8 cellular contexts compared by ENCODE assay signal in genomic region chr4:148216866-148217814, GRCh38.
DNase-seq lines count a peak whose midpoint lies in the region; ATAC-seq lines count a peak whose summit lies in the region.

No MANE protein-coding gene starts in this region.

- H3K27me3 ChIP-seq in skeletal muscle satellite cell (ENCODE audit: control insufficient read depth, insufficient read depth, low read length), result no peaks in the 10 kb centered on the region

- H3K4me3 ChIP-seq in skeletal muscle satellite cell (ENCODE audit: low read length), result no peak overlapping the region

- H3K4me1 Mint-ChIP-seq in central memory CD8-positive, alpha-beta T cell, result peaks cover 21% of the 10 kb centered on the region

- peak overlapping the region; percentile 68 for H3K4me3 Mint-ChIP-seq in central memory CD8-positive, alpha-beta T cell

- no peaks in the 10 kb centered on the region for H3K27me3 Mint-ChIP-seq in central memory CD8-positive, alpha-beta T cell

- peak; percentile 75 for DNase-seq in G401 (ENCODE audit: low spot score)
- no peak for DNase-seq in central memory CD8-positive, alpha-beta T cell (ENCODE audit: low spot score in 2 of 2)
- DNase-seq in globus pallidus (ENCODE audit: low spot score), result no peak
- DNase-seq in NCI-H446 (lab: John Stamatoyannopoulos, UW), result no peak
- no peak for DNase-seq in NCI-H146 (lab: John Stamatoyannopoulos, UW)

- peak overlapping the region; percentile 92 for H3K27ac Mint-ChIP-seq in central memory CD8-positive, alpha-beta T cell (ENCODE audit: low read depth)

- no peak overlapping the region for H3K9ac ChIP-seq in skeletal muscle satellite cell (ENCODE audit: low read depth, low read length)

- no peaks in the 10 kb centered on the region for H3K9me3 ChIP-seq in skeletal muscle satellite cell (replicated peaks; ENCODE audit: low read length)

- no peaks in the 10 kb centered on the region for H3K36me3 ChIP-seq in skeletal muscle satellite cell (ENCODE audit: insufficient read depth, low read length)

- peak; percentile 90 for ATAC-seq in GM19468 (IDR thresholded peaks at IDR 0.05; ENCODE audit: extremely low read depth, unreplicated experiment)
- peak; percentile 83 for ATAC-seq in HG03558 (IDR thresholded peaks at IDR 0.05; ENCODE audit: extremely low read depth, unreplicated experiment)
- ATAC-seq in central memory CD8-positive, alpha-beta T cell (replicated peaks; ENCODE audit: extremely low read depth, poor library complexity, severe bottlenecking), result peak; percentile 82

- H3K36me3 Mint-ChIP-seq in central memory CD8-positive, alpha-beta T cell (ENCODE audit: insufficient read depth), result no peaks in the 10 kb centered on the region

- H3K9me3 Mint-ChIP-seq in central memory CD8-positive, alpha-beta T cell, result no peaks in the 10 kb centered on the region

- peak overlapping the region; percentile 55 for H3K4me2 ChIP-seq in skeletal muscle satellite cell (ENCODE audit: low read length)

- H3K4me1 ChIP-seq in skeletal muscle satellite cell (ENCODE audit: control insufficient read depth, insufficient read depth, low read length), result peaks cover 3% of the 10 kb centered on the region

- in situ Hi-C loops in G401 (cut with HindIII; ENCODE audit: low sequenced_read_pairs), result no loop called here
